30 cellular contexts compared by ENCODE assay signal in genomic region chr10:76514891-76515290, GRCh38.
"Had no signal": no experiment of that assay in that cellular context is flagged by ENCODE, and none has a peak within 500 bp of the region (broad histone marks: within the 10 kb centered on the region; RNA-seq: fewer than 3 reads in every experiment).

No MANE protein-coding gene starts in this region.

- H3K27ac ChIP-seq: adrenal gland, ascending aorta, body of pancreas, brain microvascular endothelial cell, cardiac muscle cell had no signal

- H3K36me3 ChIP-seq: adrenal gland, ascending aorta, brain microvascular endothelial cell, cardiac muscle cell had no signal

- FAIRE-seq: astrocyte had no signal

- H3K27me3 ChIP-seq: adrenal gland, ascending aorta, body of pancreas, brain microvascular endothelial cell, cardiac muscle cell had no signal

- H3K4me3 ChIP-seq: adrenal gland, ascending aorta, body of pancreas, cardiac muscle cell had no signal

- DNase-seq: activated effector memory CD4-positive, alpha-beta T cell treated with anti-CD3 and anti-CD28 coated beads, Interleukin-2, amount 50 U/mL, for 16 hours; activated effector memory CD4-positive, alpha-beta T cell treated with Interleukin-2 at 50 U/mL for 16 hours; activated gamma-delta T cell; activated gamma-delta T cell treated with Interleukin-2 at 50 U/mL for 16 hours; activated naive CD4-positive, alpha-beta T cell; activated naive CD4-positive, alpha-beta T cell treated with anti-CD3 and anti-CD28 coated beads for 36 hours; activated naive CD4-positive, alpha-beta T cell treated with anti-CD3 and anti-CD28 coated beads, Interleukin-2, amount 10 ng/mL, durations not matched to agents 7 days and 5 days; activated naive CD4-positive, alpha-beta T cell treated with anti-CD3 and anti-CD28 coated beads, Interleukin-2, amount 50 U/mL, for 16 hours; activated naive CD4-positive, alpha-beta T cell treated with Interleukin-2 at 50 U/mL for 16 hours; activated naive CD8-positive, alpha-beta T cell treated with anti-CD3 and anti-CD28 coated beads for 36 hours; activated naive CD8-positive, alpha-beta T cell treated with anti-CD3 and anti-CD28 coated beads, Interleukin-2, amount 10 ng/mL, durations not matched to agents 7 days and 5 days; activated naive CD8-positive, alpha-beta T cell treated with anti-CD3 and anti-CD28 coated beads, Interleukin-2, amount 50 U/mL, for 24 hours; activated T-cell treated with anti-CD3 and anti-CD28 coated beads for 4 hours; activated T-cell treated with anti-CD3 and anti-CD28 coated beads, Interleukin-2, amount 50 U/mL, for 1 hour; activated T-cell treated with anti-CD3 and anti-CD28 coated beads, Interleukin-2, amount 50 U/mL, for 24 hours; activated T-cell treated with anti-CD3 and anti-CD28 coated beads, Interleukin-2, amount 50 U/mL, for 4 hours; activated T-cell treated with anti-CD3 and anti-CD28 coated beads, Interleukin-2, amount 50 U/mL, for 72 hours; adrenal gland; amniotic stem cell; amygdala; aorta; brain microvascular endothelial cell; central memory CD4-positive, alpha-beta T cell; cerebellar nuclear complex had no signal

- H3K9me3 ChIP-seq: adrenal gland, ascending aorta, body of pancreas had no signal

- H3K4me1 ChIP-seq: adrenal gland, ascending aorta, body of pancreas had no signal

- ATAC-seq: activated naive CD4-positive, alpha-beta T cell treated with anti-CD3 and anti-CD28 coated beads, Interleukin-2, amount 50 U/mL, for 72 hours; activated naive CD8-positive, alpha-beta T cell treated with anti-CD3 and anti-CD28 coated beads, Interleukin-2, amount 50 U/mL, for 24 hours; activated T-cell treated with anti-CD3 and anti-CD28 coated beads, Interleukin-2, amount 50 U/mL, for 4 hours; activated T-cell treated with anti-CD3 and anti-CD28 coated beads, Interleukin-2, amount 50 U/mL, for 72 hours; activated T-helper 17 cell treated with anti-CD3 and anti-CD28 coated beads, Interleukin-2, amount 50 U/mL, for 72 hours; body of pancreas had no signal
